In genomic region chr14:70013269-70013873, GRCh38 we compare ENCODE assay signal across 8 cellular contexts.
DNase-seq lines count a peak whose midpoint lies in the region; ATAC-seq, FAIRE-seq and TF ChIP-seq lines count a peak whose summit lies in the region.

No MANE protein-coding gene starts in this region.

- TF ChIP-seq CTCF in AG04449 (IDR thresholded peaks at IDR 0.05; ENCODE audit: insufficient read depth, low read length, missing control alignments) (peak; percentile 54), GM12865 (IDR thresholded peaks at IDR 0.05; ENCODE audit: insufficient read depth, low read depth, low read length, missing control alignments) (peak; percentile 86), foreskin fibroblast (IDR thresholded peaks at IDR 0.05; ENCODE audit: low read depth, low read length) (peak; percentile 58)

- no peak for ATAC-seq in GM18868 (IDR thresholded peaks at IDR 0.05; ENCODE audit: unreplicated experiment)

- no peak for FAIRE-seq in RCC 7860 (lab: Jason Lieb, UNC)

- H3K4me3 ChIP-seq in AG04449 (ENCODE audit: low read depth, low read length) (no peak overlapping the region), GM12865 (ENCODE audit: low read depth, low read length) (no peak overlapping the region), foreskin fibroblast (ENCODE audit: low read depth in 1 of 2, low read length in 2 of 2) (no peak overlapping the region)

- DNase-seq in AG04449 (ENCODE audit: low read depth, low spot score), result no peak
- peak; percentile 55 for DNase-seq in GM12865 (ENCODE audit: low read depth)
- DNase-seq in RCC 7860 (ENCODE audit: low spot score), result peak; percentile 4
- DNase-seq in foreskin fibroblast, result peak in 1 of 2 donors; percentile 38
- peak; percentile 11 to 45 for DNase-seq in stimulated activated CD4-positive, alpha-beta T cell treated with anti-CD3 and anti-CD28 coated beads, Interleukin-15, amount 100 ng/mL, for 48 hours (ENCODE audit: low read depth in 2 of 2)
- DNase-seq in SK-N-DZ (ENCODE audit: low spot score), result no peak
- DNase-seq in cerebellar nuclear complex (lab: John Stamatoyannopoulos, UW), result no peak

- POLR2A ChIA-PET in AG04449 (lab: Yijun Ruan, JAX), result no interaction called here

- CTCF ChIA-PET in AG04449 (lab: Yijun Ruan, JAX), result interaction anchor here (0.8 to 1.2 kb wide), 3 partner anchors 11 to 15 kb away, joined by 3 read pairs; no protein-coding TSS in a partner anchor

Comparison
In these comparisons a context has a peak if more than half of its experiments do, and no peak if none do; other contexts are left out.
1. DNase-seq: peak in GM12865 (single experiment), RCC 7860 (single experiment) and stimulated activated CD4-positive, alpha-beta T cell treated with anti-CD3 and anti-CD28 coated beads, Interleukin-15, amount 100 ng/mL, for 48 hours (2 of 2); none in AG04449 (single experiment), SK-N-DZ (single experiment) and cerebellar nuclear complex (0 of 2).
2. Peak in every context shown above with its lines, with median percentiles within 50 percentile points of each other: CTCF ChIP-seq.